1 cellular context compared by ENCODE assay signal in genomic region chr4:1471443-1472147, GRCh38.
TF ChIP-seq lines count a peak whose summit lies in the region.

No MANE protein-coding gene starts in this region.

TF ChIP-seq in HCT116, 20 proteins besides CTCF, POLR2A, EP300 and RAD21 (continued from another document):
- TF ChIP-seq, protein P1, sequence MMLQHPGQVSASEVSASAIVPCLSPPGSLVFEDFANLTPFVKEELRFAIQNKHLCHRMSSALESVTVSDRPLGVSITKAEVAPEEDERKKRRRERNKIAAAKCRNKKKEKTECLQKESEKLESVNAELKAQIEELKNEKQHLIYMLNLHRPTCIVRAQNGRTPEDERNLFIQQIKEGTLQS (IDR thresholded peaks at IDR 0.05): no peak
- no peak for TF ChIP-seq CBX3 (IDR thresholded peaks at IDR 0.05; ENCODE audit: low read depth)
- TF ChIP-seq POLR2AphosphoS5 (IDR thresholded peaks at IDR 0.05; ENCODE audit: low read depth, low read length): no peak
- TF ChIP-seq SP1 (IDR thresholded peaks at IDR 0.05; ENCODE audit: low read depth): no peak
- no peak for TF ChIP-seq FOSL1 (IDR thresholded peaks at IDR 0.05; ENCODE audit: low read depth)
- no peak for TF ChIP-seq SIN3A (IDR thresholded peaks at IDR 0.05; ENCODE audit: low read depth)
- TF ChIP-seq YY1 (IDR thresholded peaks at IDR 0.05; ENCODE audit: extremely low read depth, insufficient replicate concordance, low read depth, low read length): no peak
- TF ChIP-seq, protein P2, sequence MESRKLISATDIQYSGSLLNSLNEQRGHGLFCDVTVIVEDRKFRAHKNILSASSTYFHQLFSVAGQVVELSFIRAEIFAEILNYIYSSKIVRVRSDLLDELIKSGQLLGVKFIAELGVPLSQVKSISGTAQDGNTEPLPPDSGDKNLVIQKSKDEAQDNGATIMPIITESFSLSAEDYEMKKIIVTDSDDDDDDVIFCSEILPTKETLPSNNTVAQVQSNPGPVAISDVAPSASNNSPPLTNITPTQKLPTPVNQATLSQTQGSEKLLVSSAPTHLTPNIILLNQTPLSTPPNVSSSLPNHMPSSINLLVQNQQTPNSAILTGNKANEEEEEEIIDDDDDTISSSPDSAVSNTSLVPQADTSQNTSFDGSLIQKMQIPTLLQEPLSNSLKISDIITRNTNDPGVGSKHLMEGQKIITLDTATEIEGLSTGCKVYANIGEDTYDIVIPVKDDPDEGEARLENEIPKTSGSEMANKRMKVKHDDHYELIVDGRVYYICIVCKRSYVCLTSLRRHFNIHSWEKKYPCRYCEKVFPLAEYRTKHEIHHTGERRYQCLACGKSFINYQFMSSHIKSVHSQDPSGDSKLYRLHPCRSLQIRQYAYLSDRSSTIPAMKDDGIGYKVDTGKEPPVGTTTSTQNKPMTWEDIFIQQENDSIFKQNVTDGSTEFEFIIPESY (IDR thresholded peaks at IDR 0.05; ENCODE audit: extremely low read depth, insufficient replicate concordance, low read length): no peak
- TF ChIP-seq EGR1 (IDR thresholded peaks at IDR 0.05; ENCODE audit: low read depth): no peak
- no peak for TF ChIP-seq JUND (IDR thresholded peaks at IDR 0.05)
- no peak for TF ChIP-seq EZH2phosphoT487 (IDR thresholded peaks at IDR 0.05; ENCODE audit: borderline replicate concordance)
- TF ChIP-seq EZH2 (IDR thresholded peaks at IDR 0.05): no peak
- no peak for TF ChIP-seq ELF1 (IDR thresholded peaks at IDR 0.05; ENCODE audit: borderline replicate concordance, low read depth)
- TF ChIP-seq CEBPB (IDR thresholded peaks at IDR 0.05; ENCODE audit: low read depth): no peak
